1 cellular context compared by ENCODE assay signal in the genomic region with DNA sequence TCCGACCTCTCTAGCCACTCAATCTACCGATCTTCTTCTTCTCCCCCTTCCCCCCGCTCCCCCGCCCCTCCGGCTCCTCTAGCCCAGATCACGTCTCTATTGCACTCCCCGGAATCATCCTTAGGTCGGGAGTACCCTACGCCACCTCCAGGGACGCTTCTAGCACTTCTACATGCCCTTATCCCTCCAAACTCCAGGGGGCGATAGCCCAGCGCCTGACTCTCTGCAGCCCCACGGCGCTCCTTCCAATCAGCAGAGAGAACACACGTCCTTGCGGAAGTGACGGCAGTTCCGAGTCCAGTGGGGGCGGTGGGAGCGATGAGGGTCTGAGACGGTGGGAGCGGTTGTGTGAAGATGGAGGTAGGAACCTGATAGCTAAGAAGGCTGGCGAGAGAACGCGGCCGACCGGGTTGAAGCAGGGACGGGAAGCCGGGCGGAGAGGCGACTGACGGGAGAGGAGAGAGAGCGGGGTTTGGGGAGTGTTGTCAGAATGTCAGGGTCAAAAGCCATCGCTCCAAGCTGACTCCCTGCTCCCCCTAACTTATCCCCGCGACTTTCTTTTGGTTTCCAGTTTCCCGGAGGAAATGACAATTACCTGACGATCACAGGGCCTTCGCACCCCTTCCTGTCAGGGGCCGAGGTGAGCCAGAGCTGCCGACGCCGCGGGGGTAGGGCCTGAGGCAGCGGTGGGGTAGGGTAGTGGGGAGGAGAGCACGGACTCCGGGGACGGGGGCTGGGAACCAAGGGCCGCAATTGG.
TF ChIP-seq lines count a peak whose summit lies in the region.

RAB2B (minus strand) TSS at position 35 of the 757 bp plus-strand sequence. CDS start 87 bp downstream, outside the sequence.
TOX4 (plus strand) TSS at position 271 of the 757 bp plus-strand sequence; CDS start at position 355, 84 bp downstream.

TF ChIP-seq in H1, 55 proteins besides CTCF, POLR2A, EP300 and RAD21 (continued from another document):
- no peak; the same call in 1 of the 2 replicates for TF ChIP-seq RBBP5 (IDR thresholded peaks at IDR 0.05; ENCODE audit: borderline replicate concordance, low read depth, low read length)
